Comparison of ENCODE assay signal across 1 cellular context in genomic region chr2:70984576-70985282, GRCh38.
TF ChIP-seq lines count a peak whose summit lies in the region.

No MANE protein-coding gene starts in this region.

TF ChIP-seq in HepG2, 621 proteins besides CTCF, POLR2A, EP300 and RAD21 (continued from another document and continues in another):
- TF ChIP-seq, protein P1, sequence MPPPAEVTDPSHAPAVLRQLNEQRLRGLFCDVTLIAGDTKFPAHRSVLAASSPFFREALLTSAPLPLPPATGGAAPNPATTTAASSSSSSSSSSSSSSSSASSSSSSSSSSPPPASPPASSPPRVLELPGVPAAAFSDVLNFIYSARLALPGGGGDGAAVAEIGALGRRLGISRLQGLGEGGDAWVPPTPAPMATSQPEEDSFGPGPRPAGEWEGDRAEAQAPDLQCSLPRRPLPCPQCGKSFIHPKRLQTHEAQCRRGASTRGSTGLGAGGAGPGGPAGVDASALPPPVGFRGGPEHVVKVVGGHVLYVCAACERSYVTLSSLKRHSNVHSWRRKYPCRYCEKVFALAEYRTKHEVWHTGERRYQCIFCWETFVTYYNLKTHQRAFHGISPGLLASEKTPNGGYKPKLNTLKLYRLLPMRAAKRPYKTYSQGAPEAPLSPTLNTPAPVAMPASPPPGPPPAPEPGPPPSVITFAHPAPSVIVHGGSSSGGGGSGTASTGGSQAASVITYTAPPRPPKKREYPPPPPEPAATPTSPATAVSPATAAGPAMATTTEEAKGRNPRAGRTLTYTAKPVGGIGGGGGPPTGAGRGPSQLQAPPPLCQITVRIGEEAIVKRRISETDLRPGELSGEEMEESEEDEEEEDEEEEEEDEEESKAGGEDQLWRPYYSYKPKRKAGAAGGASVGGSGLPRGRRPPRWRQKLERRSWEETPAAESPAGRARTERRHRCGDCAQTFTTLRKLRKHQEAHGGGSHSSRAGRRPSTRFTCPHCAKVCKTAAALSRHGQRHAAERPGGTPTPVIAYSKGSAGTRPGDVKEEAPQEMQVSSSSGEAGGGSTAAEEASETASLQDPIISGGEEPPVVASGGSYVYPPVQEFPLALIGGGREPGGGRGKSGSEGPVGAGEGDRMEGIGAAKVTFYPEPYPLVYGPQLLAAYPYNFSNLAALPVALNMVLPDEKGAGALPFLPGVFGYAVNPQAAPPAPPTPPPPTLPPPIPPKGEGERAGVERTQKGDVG (CRISPR knock-in tag; IDR thresholded peaks at IDR 0.05; ENCODE audit: borderline replicate concordance) = peak; percentile 80; the same call in 1 of the 2 replicates
- TF ChIP-seq GATA4 (IDR thresholded peaks at IDR 0.05; ENCODE audit: borderline replicate concordance, low read depth) = no peak
- TF ChIP-seq SMYD3 (CRISPR knock-in tag; IDR thresholded peaks at IDR 0.05) = no peak
- TF ChIP-seq RORA (CRISPR knock-in tag; IDR thresholded peaks at IDR 0.05) = no peak
- TF ChIP-seq, protein P2, sequence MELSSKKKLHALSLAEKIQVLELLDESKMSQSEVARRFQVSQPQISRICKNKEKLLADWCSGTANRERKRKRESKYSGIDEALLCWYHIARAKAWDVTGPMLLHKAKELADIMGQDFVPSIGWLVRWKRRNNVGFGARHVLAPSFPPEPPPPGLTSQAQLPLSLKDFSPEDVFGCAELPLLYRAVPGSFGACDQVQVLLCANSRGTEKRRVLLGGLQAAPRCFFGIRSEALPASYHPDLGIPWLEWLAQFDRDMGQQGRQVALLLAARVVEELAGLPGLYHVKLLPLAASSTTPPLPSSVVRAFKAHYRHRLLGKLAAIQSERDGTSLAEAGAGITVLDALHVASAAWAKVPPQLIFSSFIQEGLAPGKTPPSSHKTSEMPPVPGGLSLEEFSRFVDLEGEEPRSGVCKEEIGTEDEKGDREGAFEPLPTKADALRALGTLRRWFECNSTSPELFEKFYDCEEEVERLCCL (CRISPR knock-in tag; IDR thresholded peaks at IDR 0.05; ENCODE audit: borderline replicate concordance) = no peak
- TF ChIP-seq ZNF496 (CRISPR knock-in tag; IDR thresholded peaks at IDR 0.05; ENCODE audit: insufficient replicate concordance) = no peak
- no peak for TF ChIP-seq FOXK1 (CRISPR knock-in tag; IDR thresholded peaks at IDR 0.05; ENCODE audit: borderline replicate concordance, low read depth)
- TF ChIP-seq NFE2 (CRISPR knock-in tag; IDR thresholded peaks at IDR 0.05) = no peak
- TF ChIP-seq SP140L (CRISPR knock-in tag; IDR thresholded peaks at IDR 0.05; ENCODE audit: borderline replicate concordance) = no peak
- TF ChIP-seq JDP2 (CRISPR knock-in tag; IDR thresholded peaks at IDR 0.05; ENCODE audit: borderline replicate concordance) = no peak
- TF ChIP-seq ZBTB33 (CRISPR knock-in tag; IDR thresholded peaks at IDR 0.05) = peak; percentile 100
- TF ChIP-seq BHLHE40 (IDR thresholded peaks at IDR 0.05; ENCODE audit: low read length) = 0 out of 2 replicates have a peak, but pooled peaks have one; percentile 6
- TF ChIP-seq, protein P3, sequence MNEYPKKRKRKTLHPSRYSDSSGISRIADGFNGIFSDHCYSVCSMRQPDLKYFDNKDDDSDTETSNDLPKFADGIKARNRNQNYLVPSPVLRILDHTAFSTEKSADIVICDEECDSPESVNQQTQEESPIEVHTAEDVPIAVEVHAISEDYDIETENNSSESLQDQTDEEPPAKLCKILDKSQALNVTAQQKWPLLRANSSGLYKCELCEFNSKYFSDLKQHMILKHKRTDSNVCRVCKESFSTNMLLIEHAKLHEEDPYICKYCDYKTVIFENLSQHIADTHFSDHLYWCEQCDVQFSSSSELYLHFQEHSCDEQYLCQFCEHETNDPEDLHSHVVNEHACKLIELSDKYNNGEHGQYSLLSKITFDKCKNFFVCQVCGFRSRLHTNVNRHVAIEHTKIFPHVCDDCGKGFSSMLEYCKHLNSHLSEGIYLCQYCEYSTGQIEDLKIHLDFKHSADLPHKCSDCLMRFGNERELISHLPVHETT (CRISPR knock-in tag; conservative IDR thresholded peaks at IDR 0.05) = no peak
- TF ChIP-seq ZNF296 (CRISPR knock-in tag; conservative IDR thresholded peaks at IDR 0.05) = no peak
- TF ChIP-seq KLF16 (CRISPR knock-in tag; IDR thresholded peaks at IDR 0.05) = no peak
- TF ChIP-seq MAF1 (CRISPR knock-in tag; IDR thresholded peaks at IDR 0.05; ENCODE audit: borderline replicate concordance) = no peak
- TF ChIP-seq NFYC (CRISPR knock-in tag; IDR thresholded peaks at IDR 0.05) = no peak
- TF ChIP-seq ZNF615 (CRISPR knock-in tag; IDR thresholded peaks at IDR 0.05; ENCODE audit: borderline replicate concordance) = no peak
- TF ChIP-seq ZNF3 (CRISPR knock-in tag; IDR thresholded peaks at IDR 0.05) = no peak
- no peak for TF ChIP-seq HDAC2 (CRISPR knock-in tag; IDR thresholded peaks at IDR 0.05)
- no peak for TF ChIP-seq ERF (CRISPR knock-in tag; IDR thresholded peaks at IDR 0.05)
- no peak for TF ChIP-seq TOE1 (CRISPR knock-in tag; IDR thresholded peaks at IDR 0.05)
- no peak for TF ChIP-seq NFYB (CRISPR knock-in tag; IDR thresholded peaks at IDR 0.05)
- TF ChIP-seq, protein P4, sequence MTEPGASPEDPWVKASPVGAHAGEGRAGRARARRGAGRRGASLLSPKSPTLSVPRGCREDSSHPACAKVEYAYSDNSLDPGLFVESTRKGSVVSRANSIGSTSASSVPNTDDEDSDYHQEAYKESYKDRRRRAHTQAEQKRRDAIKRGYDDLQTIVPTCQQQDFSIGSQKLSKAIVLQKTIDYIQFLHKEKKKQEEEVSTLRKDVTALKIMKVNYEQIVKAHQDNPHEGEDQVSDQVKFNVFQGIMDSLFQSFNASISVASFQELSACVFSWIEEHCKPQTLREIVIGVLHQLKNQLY (CRISPR knock-in tag; IDR thresholded peaks at IDR 0.05) = no peak
- TF ChIP-seq POLR2G (IDR thresholded peaks at IDR 0.05; ENCODE audit: low read depth, low read length) = 0 out of 2 replicates have a peak, but pooled peaks have one; percentile 16
- TF ChIP-seq BORCS8-MEF2B (CRISPR knock-in tag; IDR thresholded peaks at IDR 0.05) = no peak
- no peak for TF ChIP-seq ZNF597 (CRISPR knock-in tag; IDR thresholded peaks at IDR 0.05)
- TF ChIP-seq ZNF709 (CRISPR knock-in tag; IDR thresholded peaks at IDR 0.05) = no peak
- no peak for TF ChIP-seq GPBP1L1 (CRISPR knock-in tag; IDR thresholded peaks at IDR 0.05)
- TF ChIP-seq ZNF790 (CRISPR knock-in tag; IDR thresholded peaks at IDR 0.05; ENCODE audit: borderline replicate concordance) = no peak
- TF ChIP-seq RELA (CRISPR knock-in tag; IDR thresholded peaks at IDR 0.05) = no peak
- TF ChIP-seq, protein P5, sequence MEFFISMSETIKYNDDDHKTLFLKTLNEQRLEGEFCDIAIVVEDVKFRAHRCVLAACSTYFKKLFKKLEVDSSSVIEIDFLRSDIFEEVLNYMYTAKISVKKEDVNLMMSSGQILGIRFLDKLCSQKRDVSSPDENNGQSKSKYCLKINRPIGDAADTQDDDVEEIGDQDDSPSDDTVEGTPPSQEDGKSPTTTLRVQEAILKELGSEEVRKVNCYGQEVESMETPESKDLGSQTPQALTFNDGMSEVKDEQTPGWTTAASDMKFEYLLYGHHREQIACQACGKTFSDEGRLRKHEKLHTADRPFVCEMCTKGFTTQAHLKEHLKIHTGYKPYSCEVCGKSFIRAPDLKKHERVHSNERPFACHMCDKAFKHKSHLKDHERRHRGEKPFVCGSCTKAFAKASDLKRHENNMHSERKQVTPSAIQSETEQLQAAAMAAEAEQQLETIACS (CRISPR knock-in tag; IDR thresholded peaks at IDR 0.05) = no peak
- TF ChIP-seq TAF15 (IDR thresholded peaks at IDR 0.05; ENCODE audit: low read depth, low read length, poor library complexity, severe bottlenecking) = no peak
- TF ChIP-seq HNRNPL (IDR thresholded peaks at IDR 0.05; ENCODE audit: low read depth, low read length) = peak; percentile 65; the same call in 1 of the 2 replicates
- no peak for TF ChIP-seq CBX5 (CRISPR knock-in tag; IDR thresholded peaks at IDR 0.05; ENCODE audit: borderline replicate concordance)
- no peak for TF ChIP-seq ZNF549 (CRISPR knock-in tag; IDR thresholded peaks at IDR 0.05)
- TF ChIP-seq NFKBIZ (CRISPR knock-in tag; IDR thresholded peaks at IDR 0.05) = no peak
- TF ChIP-seq HOXA9 (CRISPR knock-in tag; IDR thresholded peaks at IDR 0.05; ENCODE audit: borderline replicate concordance) = no peak
- TF ChIP-seq, protein P6, sequence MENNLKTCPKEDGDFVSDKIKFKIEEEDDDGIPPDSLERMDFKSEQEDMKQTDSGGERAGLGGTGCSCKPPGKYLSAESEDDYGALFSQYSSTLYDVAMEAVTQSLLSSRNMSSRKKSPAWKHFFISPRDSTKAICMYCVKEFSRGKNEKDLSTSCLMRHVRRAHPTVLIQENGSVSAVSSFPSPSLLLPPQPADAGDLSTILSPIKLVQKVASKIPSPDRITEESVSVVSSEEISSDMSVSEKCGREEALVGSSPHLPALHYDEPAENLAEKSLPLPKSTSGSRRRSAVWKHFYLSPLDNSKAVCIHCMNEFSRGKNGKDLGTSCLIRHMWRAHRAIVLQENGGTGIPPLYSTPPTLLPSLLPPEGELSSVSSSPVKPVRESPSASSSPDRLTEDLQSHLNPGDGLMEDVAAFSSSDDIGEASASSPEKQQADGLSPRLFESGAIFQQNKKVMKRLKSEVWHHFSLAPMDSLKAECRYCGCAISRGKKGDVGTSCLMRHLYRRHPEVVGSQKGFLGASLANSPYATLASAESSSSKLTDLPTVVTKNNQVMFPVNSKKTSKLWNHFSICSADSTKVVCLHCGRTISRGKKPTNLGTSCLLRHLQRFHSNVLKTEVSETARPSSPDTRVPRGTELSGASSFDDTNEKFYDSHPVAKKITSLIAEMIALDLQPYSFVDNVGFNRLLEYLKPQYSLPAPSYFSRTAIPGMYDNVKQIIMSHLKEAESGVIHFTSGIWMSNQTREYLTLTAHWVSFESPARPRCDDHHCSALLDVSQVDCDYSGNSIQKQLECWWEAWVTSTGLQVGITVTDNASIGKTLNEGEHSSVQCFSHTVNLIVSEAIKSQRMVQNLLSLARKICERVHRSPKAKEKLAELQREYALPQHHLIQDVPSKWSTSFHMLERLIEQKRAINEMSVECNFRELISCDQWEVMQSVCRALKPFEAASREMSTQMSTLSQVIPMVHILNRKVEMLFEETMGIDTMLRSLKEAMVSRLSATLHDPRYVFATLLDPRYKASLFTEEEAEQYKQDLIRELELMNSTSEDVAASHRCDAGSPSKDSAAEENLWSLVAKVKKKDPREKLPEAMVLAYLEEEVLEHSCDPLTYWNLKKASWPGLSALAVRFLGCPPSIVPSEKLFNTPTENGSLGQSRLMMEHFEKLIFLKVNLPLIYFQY (CRISPR knock-in tag; IDR thresholded peaks at IDR 0.05; ENCODE audit: borderline replicate concordance) = no peak
- TF ChIP-seq AGO2 (optimal IDR thresholded peaks at IDR 0.05; ENCODE audit: low read depth, low read length) = peak; percentile 80
- TF ChIP-seq GABPB1 (CRISPR knock-in tag; IDR thresholded peaks at IDR 0.05) = peak; percentile 41; the same call in 1 of the 2 replicates
- TF ChIP-seq, protein P7, sequence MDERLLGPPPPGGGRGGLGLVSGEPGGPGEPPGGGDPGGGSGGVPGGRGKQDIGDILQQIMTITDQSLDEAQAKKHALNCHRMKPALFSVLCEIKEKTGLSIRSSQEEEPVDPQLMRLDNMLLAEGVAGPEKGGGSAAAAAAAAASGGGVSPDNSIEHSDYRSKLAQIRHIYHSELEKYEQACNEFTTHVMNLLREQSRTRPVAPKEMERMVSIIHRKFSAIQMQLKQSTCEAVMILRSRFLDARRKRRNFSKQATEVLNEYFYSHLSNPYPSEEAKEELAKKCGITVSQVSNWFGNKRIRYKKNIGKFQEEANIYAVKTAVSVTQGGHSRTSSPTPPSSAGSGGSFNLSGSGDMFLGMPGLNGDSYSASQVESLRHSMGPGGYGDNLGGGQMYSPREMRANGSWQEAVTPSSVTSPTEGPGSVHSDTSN (CRISPR knock-in tag; IDR thresholded peaks at IDR 0.05) = no peak
- peak; percentile 29 for TF ChIP-seq AGO1 (IDR thresholded peaks at IDR 0.05; ENCODE audit: low read depth, low read length, poor library complexity, severe bottlenecking)
- TF ChIP-seq IKZF5 (CRISPR knock-in tag; IDR thresholded peaks at IDR 0.05) = no peak
- TF ChIP-seq XBP1 (CRISPR knock-in tag; IDR thresholded peaks at IDR 0.05) = no peak
- TF ChIP-seq FOXA1 (IDR thresholded peaks at IDR 0.05) = no peak
- 0 out of 2 replicates have a peak, but pooled peaks have one; percentile 13 for TF ChIP-seq FOXA1 (CRISPR knock-in tag; IDR thresholded peaks at IDR 0.05)
- no peak for TF ChIP-seq HHEX (CRISPR knock-in tag; IDR thresholded peaks at IDR 0.05)
- no peak for TF ChIP-seq ZNF441 (CRISPR knock-in tag; IDR thresholded peaks at IDR 0.05; ENCODE audit: borderline replicate concordance)
- TF ChIP-seq NR2F2 (IDR thresholded peaks at IDR 0.05; ENCODE audit: borderline replicate concordance, low read depth) = no peak
